ENCODE assay signal across 8 cellular contexts in genomic region chr2:9630001-9630749, GRCh38. TPM values are rescaled to one million over a fixed set of nuclear protein-coding genes. Genes with fewer than 3 reads are reported as not detected.
DNase-seq lines count a peak whose midpoint lies in the region; ATAC-seq and TF ChIP-seq lines count a peak whose summit lies in the region.

No MANE protein-coding gene starts in this region.

- H3K9me2 ChIP-seq in hepatocyte (replicated peaks; ENCODE audit: insufficient read depth): no peaks in the 10 kb centered on the region

- H3K27me3 ChIP-seq in hepatocyte: no peaks in the 10 kb centered on the region

- H3K4me2 ChIP-seq in hepatocyte: peak overlapping the region; percentile 90

- TF ChIP-seq CTCF in GM13977 (IDR thresholded peaks at IDR 0.05; ENCODE audit: extremely low read depth, insufficient read depth, missing control alignments) (no peak), hepatocyte (IDR thresholded peaks at IDR 0.05; ENCODE audit: poor library complexity) (no peak)

- H3K36me3 ChIP-seq in hepatocyte (replicated peaks; ENCODE audit: insufficient read depth, low read depth): no peaks in the 10 kb centered on the region

- H3K4me1 Mint-ChIP-seq in T-helper 2 cell treated with Interferon-gamma antibody and Interleukin-4, amounts not matched to agents 5 μg/mL and 100 μg/mL, for 36 hours (ENCODE audit: low read depth): peaks cover 43% of the 10 kb centered on the region

- H3K4me3 Mint-ChIP-seq in T-helper 2 cell treated with Interferon-gamma antibody and Interleukin-4, amounts not matched to agents 5 μg/mL and 100 μg/mL, for 36 hours: peak overlapping the region; percentile 97

- H3K9me3 ChIP-seq in hepatocyte (ENCODE audit: low read depth): no peaks in the 10 kb centered on the region

- peaks cover 51% of the 10 kb centered on the region for H3K79me2 ChIP-seq in hepatocyte

- WGBS in hepatocyte (ENCODE audit: low lambda C conversion rate, missing lambda C conversion rate): under 1% methylated on average over 26 of the region's 75 CpGs

- H3K27ac ChIP-seq in hepatocyte: peak overlapping the region; percentile 97

- H3K4me3 ChIP-seq in hepatocyte: peak overlapping the region; percentile 50

- H3K27ac Mint-ChIP-seq in T-helper 2 cell treated with Interferon-gamma antibody and Interleukin-4, amounts not matched to agents 5 μg/mL and 100 μg/mL, for 36 hours: peak overlapping the region; percentile 92

- H4K20me1 ChIP-seq in hepatocyte (ENCODE audit: insufficient read depth, poor library complexity, severe bottlenecking): peaks cover 50% of the 10 kb centered on the region

- DNase-seq in GM13977 (ENCODE audit: low spot score) (peak; percentile 83), NCI-H1417 treated with DMSO at 0.1 percent for 48 hours (lab: John Stamatoyannopoulos, UW) (peak; percentile 46), anterior cingulate cortex (lab: John Stamatoyannopoulos, UW) (peak in 44 of 58 donors; percentile 29 to 84 (median 66)), hepatocyte (ENCODE audit: low spot score) (peak; percentile 89), sciatic nerve (ENCODE audit: low spot score) (peak; percentile 86), HPDE6-E6E7 (ENCODE audit: extremely low spot score) (no peak)
- peak; percentile 77 for DNase-seq in T-helper 2 cell treated with Interferon-gamma antibody and Interleukin-4, amounts not matched to agents 5 μg/mL and 100 μg/mL, for 36 hours (ENCODE audit: low spot score)

- peaks cover 39% of the 10 kb centered on the region for H3K4me1 ChIP-seq in hepatocyte (ENCODE audit: insufficient read depth)

- peak overlapping the region; percentile 1 for H2AFZ ChIP-seq in hepatocyte

- H3K36me3 Mint-ChIP-seq in T-helper 2 cell treated with Interferon-gamma antibody and Interleukin-4, amounts not matched to agents 5 μg/mL and 100 μg/mL, for 36 hours (ENCODE audit: low read depth): peaks cover 49% of the 10 kb centered on the region

- no peaks in the 10 kb centered on the region for H3K27me3 Mint-ChIP-seq in T-helper 2 cell treated with Interferon-gamma antibody and Interleukin-4, amounts not matched to agents 5 μg/mL and 100 μg/mL, for 36 hours (ENCODE audit: low read depth)

- in situ Hi-C loops in GM13977 (cut with MboI; ENCODE audit: low pct_unique_long_range_greater_than_20kb, low sequenced_read_pairs, unreplicated experiment): no loop called here

- H3K9me3 Mint-ChIP-seq in T-helper 2 cell treated with Interferon-gamma antibody and Interleukin-4, amounts not matched to agents 5 μg/mL and 100 μg/mL, for 36 hours: no peaks in the 10 kb centered on the region

- intact Hi-C loops in sciatic nerve (cut with DNase I): no loop called here

- ATAC-seq in HG02759 (IDR thresholded peaks at IDR 0.05; ENCODE audit: unreplicated experiment): peak; percentile 50
- peak; percentile 21 for ATAC-seq in sciatic nerve

RNA-seq across cellular contexts. Expression of gene YWHAQ, which starts 0.6 kb away (rescaled TPM):
- total RNA-seq in hepatocyte (302 and 327 TPM in 2 replicates), sciatic nerve (209 TPM)
- polyA plus RNA-seq in hepatocyte: 361 and 368 TPM in 2 replicates
